ENCODE assay signal across 9 cellular contexts in the genomic region with DNA sequence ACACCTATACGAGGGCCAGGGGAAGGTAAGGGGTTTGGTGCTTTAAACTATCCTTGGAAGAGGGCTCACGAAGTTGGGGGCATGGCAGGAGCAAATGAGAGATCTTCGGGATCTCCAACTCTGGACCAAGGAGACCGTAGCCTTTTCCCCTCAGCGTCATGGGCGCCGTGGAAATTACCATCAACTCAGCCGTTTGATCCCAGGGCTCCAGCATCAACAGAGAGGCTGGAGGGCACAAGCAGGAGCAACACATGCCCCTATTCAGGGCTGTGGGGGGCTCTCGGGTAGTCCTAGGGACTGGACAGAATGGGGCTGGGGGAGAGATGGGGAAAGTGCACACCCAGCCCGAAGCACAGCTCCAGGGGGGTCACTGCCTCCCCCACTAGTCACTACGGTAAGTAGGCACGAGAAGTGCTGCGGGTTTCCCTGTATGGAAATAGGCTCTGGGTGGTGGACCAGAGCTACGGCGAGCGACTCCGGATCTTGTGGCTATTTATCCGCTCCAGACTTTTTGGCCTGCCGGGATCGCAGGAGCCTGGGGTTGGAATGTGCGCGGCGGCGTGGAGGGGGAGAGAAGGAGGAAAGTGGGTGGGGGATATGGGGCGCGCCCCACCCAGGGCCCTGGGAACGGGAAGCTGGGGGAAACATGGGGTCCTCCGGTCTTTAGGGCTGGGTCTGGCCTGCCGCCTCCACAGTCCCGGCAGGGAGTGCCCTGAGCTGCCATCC. TPM values are rescaled to one million over a fixed set of nuclear protein-coding genes. Genes with fewer than 3 reads are reported as not detected.
DNase-seq lines count a peak whose midpoint lies in the region; ATAC-seq and TF ChIP-seq lines count a peak whose summit lies in the region.
"Had no signal": no experiment of that assay in that cellular context is flagged by ENCODE, and none has a peak within 500 bp of the region (broad histone marks: within the 10 kb centered on the region; RNA-seq: fewer than 3 reads in every experiment).

No MANE protein-coding gene starts in this region.

- 0% methylated on average over 2 to 3 of the region's 30 CpGs for WGBS in gastroesophageal sphincter (ENCODE audit: low coverage in 1 of 2), 2 donors

- TF ChIP-seq POLR2A in gastroesophageal sphincter (IDR thresholded peaks at IDR 0.05): no peak

- H3K9me3 ChIP-seq in gastroesophageal sphincter: no peaks in the 10 kb centered on the region

- H3K27ac Mint-ChIP-seq in neural crest cell (ENCODE audit: unreplicated experiment): peak overlapping the region; percentile 64

- no peaks in the 10 kb centered on the region for H3K36me3 Mint-ChIP-seq in neural crest cell (ENCODE audit: low read depth)

- ATAC-seq in gastroesophageal sphincter (peak; percentile 89), GM19455 (IDR thresholded peaks at IDR 0.05; ENCODE audit: unreplicated experiment) (no peak)

- no peaks in the 10 kb centered on the region for H3K9me3 Mint-ChIP-seq in neural crest cell

- H3K27me3 Mint-ChIP-seq in neural crest cell (ENCODE audit: low read depth): no peaks in the 10 kb centered on the region

- H3K36me3 ChIP-seq in gastroesophageal sphincter: peaks cover 0 to 32% of the 10 kb centered on the region in 2 donors

- H3K4me3 ChIP-seq in gastroesophageal sphincter: peak overlapping the region; percentile 78 to 92

- H3K27ac ChIP-seq in gastroesophageal sphincter: peak overlapping the region; percentile 68 to 95 (median 90)
- H3K27ac ChIP-seq: KMS-11 had no signal

- TF ChIP-seq CTCF in gastroesophageal sphincter (IDR thresholded peaks at IDR 0.05) (no peak), neural crest cell (conservative IDR thresholded peaks at IDR 0.05) (no peak)

- H3K4me1 ChIP-seq in gastroesophageal sphincter: peaks cover 0 to 51% (median 27%) of the 10 kb centered on the region in 3 donors

- DNase-seq in COLO668 (lab: John Stamatoyannopoulos, UW; ENCODE audit: unreplicated experiment): peak; percentile 65
- peak; percentile 22 to 44 for DNase-seq in Kasumi-1 (lab: John Stamatoyannopoulos, UW)
- DNase-seq in UCSD-AML1 (lab: John Stamatoyannopoulos, UW; ENCODE audit: unreplicated experiment): peak; percentile 83
- peak; percentile 69 for DNase-seq in neural crest cell (ENCODE audit: low read depth, low spot score)
- no peak for DNase-seq in stimulated activated naive CD4-positive, alpha-beta T cell treated with Interleukin-2 at 50 U/mL for 16 hours (lab: John Stamatoyannopoulos, UW)
- no peak for DNase-seq in activated CD4-positive, alpha-beta T cell treated with anti-CD3 and anti-CD28 coated beads for 1 hour

- peaks cover 9% of the 10 kb centered on the region for H3K27me3 ChIP-seq in gastroesophageal sphincter

- H3K4me1 Mint-ChIP-seq in neural crest cell: peaks cover 35% of the 10 kb centered on the region

- no peak for TF ChIP-seq EP300 in gastroesophageal sphincter (IDR thresholded peaks at IDR 0.05)

- peak overlapping the region; percentile 92 for H3K4me3 Mint-ChIP-seq in neural crest cell

RNA-seq across cellular contexts. Expression of a gene that starts 0.5 kb away (rescaled TPM):
- total RNA-seq in gastroesophageal sphincter: 100 to 1,000 TPM; 578 to 980 (median 645) TPM
- 108 and 120 TPM in 2 replicates for total RNA-seq in neural crest cell

RNA-seq across cellular contexts. Expression of a gene that starts 12.8 kb away (rescaled TPM):
- total RNA-seq in gastroesophageal sphincter: 100 to 1,000 TPM in 1 of 4 donors, 10 to 100 TPM in 3; 53.4 to 114 (median 76.4) TPM
- 71.8 and 72.6 TPM in 2 replicates for total RNA-seq in neural crest cell

RNA-seq across cellular contexts. Expression of a gene that starts 28.8 kb away (rescaled TPM):
- total RNA-seq in gastroesophageal sphincter (100 to 1,000 TPM; 148 to 205 (median 183) TPM), neural crest cell (348 and 382 TPM in 2 replicates)

RNA-seq across cellular contexts. Expression of a gene that starts 32.7 kb away (rescaled TPM):
- 10 to 100 TPM; 15.6 to 31.2 (median 25.3) TPM for total RNA-seq in gastroesophageal sphincter
- total RNA-seq in neural crest cell: 26.0 and 29.4 TPM in 2 replicates

RNA-seq across cellular contexts. Expression of a gene that starts 38.0 kb away (rescaled TPM):
- total RNA-seq in gastroesophageal sphincter (100 to 1,000 TPM in 3 of 4 donors, 10 to 100 TPM in 1; 39.8 to 126 (median 114) TPM), neural crest cell (44.9 and 45.2 TPM in 2 replicates)

Comparison
In these comparisons a context has a peak if more than half of its experiments do, and no peak if none do; other contexts are left out.
1. DNase-seq: peak in COLO668 (single experiment), Kasumi-1 (2 of 2), UCSD-AML1 (single experiment) and neural crest cell (single experiment); none in stimulated activated naive CD4-positive, alpha-beta T cell treated with Interleukin-2 at 50 U/mL for 16 hours (single experiment) and activated CD4-positive, alpha-beta T cell treated with anti-CD3 and anti-CD28 coated beads for 1 hour (single experiment).